ENCODE assay signal across 19 cellular contexts in the genomic region with DNA sequence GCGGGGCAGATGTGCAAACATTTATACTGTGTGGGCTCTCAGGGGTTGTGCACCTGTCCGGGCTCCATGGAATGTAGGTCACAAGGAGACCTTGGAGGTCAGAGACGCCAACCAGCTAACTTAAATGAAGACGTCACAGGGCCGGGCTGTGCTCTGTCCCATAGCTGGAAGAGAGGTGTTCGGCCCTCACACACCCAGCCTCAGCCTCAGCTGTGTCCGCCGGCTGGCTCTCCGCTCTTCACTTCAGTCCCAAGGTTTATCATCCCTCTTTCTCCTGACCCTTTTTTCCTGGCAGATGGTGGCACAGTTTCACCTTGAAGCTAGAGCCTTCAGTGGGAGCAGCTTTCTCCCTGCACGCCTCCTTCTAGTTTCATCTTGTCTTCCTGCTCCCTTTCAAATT. TPM values are rescaled to one million over a fixed set of nuclear protein-coding genes. Genes with fewer than 3 reads are reported as not detected.
A peak's percentile ranks its signal among the peaks of the same experiment; 100 is the strongest.
DNase-seq lines count a peak whose midpoint lies in the region; ATAC-seq and TF ChIP-seq lines count a peak whose summit lies in the region.
"Had no signal": no experiment of that assay in that cellular context is flagged by ENCODE, and none has a peak within 500 bp of the region (broad histone marks: within the 10 kb centered on the region; RNA-seq: fewer than 3 reads in every experiment).

No MANE protein-coding gene starts in this region.

- H3K36me3 ChIP-seq in H7 (replicated peaks; ENCODE audit: control insufficient read depth, insufficient read depth, low read length) (no peaks in the 10 kb centered on the region), transverse colon (no peaks in the 10 kb centered on the region)

- H3K4me3 ChIP-seq in H7 (ENCODE audit: insufficient read depth, low read depth, low read length) (no peak overlapping the region), transverse colon (no peak overlapping the region)
- H3K4me3 ChIP-seq: GM12878, GM23248 had no signal

- TF ChIP-seq CTCF in CD14-positive monocyte (IDR thresholded peaks at IDR 0.05): no peak
- TF ChIP-seq CTCF in glutamatergic neuron (IDR thresholded peaks at IDR 0.05; ENCODE audit: partially characterized antibody, unreplicated experiment): no peak
- no peak for TF ChIP-seq CTCF in osteocyte (IDR thresholded peaks at IDR 0.05)
- no peak for TF ChIP-seq CTCF in transverse colon (IDR thresholded peaks at IDR 0.05)

- no peak for TF ChIP-seq POLR2A in transverse colon (IDR thresholded peaks at IDR 0.05)
- TF ChIP-seq POLR2A in erythroblast (IDR thresholded peaks at IDR 0.05; ENCODE audit: low read length): no peak

- H3K4me1 Mint-ChIP-seq in CD14-positive monocyte: no peaks in the 10 kb centered on the region
- peaks cover 44% of the 10 kb centered on the region for H3K4me1 Mint-ChIP-seq in glutamatergic neuron (ENCODE audit: low read depth, unreplicated experiment)
- H3K4me1 Mint-ChIP-seq in osteocyte (ENCODE audit: unreplicated experiment): no peaks in the 10 kb centered on the region
- H3K4me1 Mint-ChIP-seq: CD4-positive, alpha-beta memory T cell had no signal

- peak; percentile 11 for DNase-seq in CD14-positive monocyte (ENCODE audit: low spot score)
- DNase-seq in H7: peak; percentile 24
- DNase-seq in glutamatergic neuron: peak; percentile 18
- peak; percentile 75 for DNase-seq in osteocyte (ENCODE audit: extremely low spot score, unreplicated experiment)
- no peak for DNase-seq in transverse colon
- DNase-seq in cerebellar nuclear complex (lab: John Stamatoyannopoulos, UW): no peak
- no peak for DNase-seq in erythroblast (lab: John Stamatoyannopoulos, UW)
- DNase-seq: CD4-positive, alpha-beta memory T cell; DMS79; GM23248; KBM-7; MV-4-11; NCI-H1417 treated with DMSO at 0.1 percent for 48 hours; NCI-H1930; NCI-H526 treated with DMSO at 0.1 percent for 48 hours; NK-92 treated with Interleukin-12 subunit alpha and Interleukin-12 subunit beta, amount 100 ng/mL, for 24 hours had no signal

- H3K27me3 Mint-ChIP-seq in CD14-positive monocyte (ENCODE audit: low read depth in 3 of 3) (peaks cover 22 to 34% (median 24%) of the 10 kb centered on the region in 3 donors), glutamatergic neuron (ENCODE audit: unreplicated experiment) (peaks cover 29% of the 10 kb centered on the region), osteocyte (ENCODE audit: unreplicated experiment) (peaks cover 61% of the 10 kb centered on the region)

- ATAC-seq in GM21515 (IDR thresholded peaks at IDR 0.05; ENCODE audit: unreplicated experiment): no peak
- ATAC-seq: GM12878 had no signal

- H3K9me3 ChIP-seq in transverse colon: no peaks in the 10 kb centered on the region

- no peak for TF ChIP-seq EP300 in transverse colon (IDR thresholded peaks at IDR 0.05; ENCODE audit: low read depth)

- in situ Hi-C loops in transverse colon (cut with MboI; ENCODE audit: low pct_ligation_motif_present in 1 of 4, low pct_unique_long_range_greater_than_20kb in 1 of 4, low sequenced_read_pairs in 3 of 4): no loop called here

- H3K9me3 Mint-ChIP-seq in CD14-positive monocyte: peaks cover 5 to 13% (median 6%) of the 10 kb centered on the region in 7 donors
- H3K9me3 Mint-ChIP-seq in glutamatergic neuron (ENCODE audit: unreplicated experiment): peaks cover 15% of the 10 kb centered on the region
- no peaks in the 10 kb centered on the region for H3K9me3 Mint-ChIP-seq in osteocyte (ENCODE audit: unreplicated experiment)

- H3K27ac Mint-ChIP-seq in CD14-positive monocyte: no peak overlapping the region
- H3K27ac Mint-ChIP-seq in glutamatergic neuron (ENCODE audit: unreplicated experiment): no peak overlapping the region
- no peak overlapping the region for H3K27ac Mint-ChIP-seq in osteocyte (ENCODE audit: unreplicated experiment)

- no peak overlapping the region for H3K27ac ChIP-seq in transverse colon
- H3K27ac ChIP-seq: GM23248 had no signal

- H3K27me3 ChIP-seq in H7 (ENCODE audit: control insufficient read depth, insufficient read depth, low read length): peaks cover 8% of the 10 kb centered on the region
- peaks cover 39% of the 10 kb centered on the region for H3K27me3 ChIP-seq in transverse colon

- H3K4me3 Mint-ChIP-seq in CD14-positive monocyte (no peak overlapping the region), glutamatergic neuron (ENCODE audit: unreplicated experiment) (peak overlapping the region; percentile 4), osteocyte (ENCODE audit: unreplicated experiment) (no peak overlapping the region)
- H3K4me3 Mint-ChIP-seq: CD4-positive, alpha-beta memory T cell had no signal

- WGBS in transverse colon (ENCODE audit: low coverage in 1 of 2), 2 donors: 87% methylated on average over 10 of the region's 10 CpGs; no CpG with 5 or more reads in 1 of the 2 donors

- H3K4me1 ChIP-seq in transverse colon: no peaks in the 10 kb centered on the region

- intact Hi-C loops in CD14-positive monocyte (cut with micrococcal nuclease): no loop called here
- intact Hi-C loops in transverse colon (cut with DNase I; ENCODE audit: low total_unique reads): no loop called here

- H3K36me3 Mint-ChIP-seq in CD14-positive monocyte (no peaks in the 10 kb centered on the region), glutamatergic neuron (ENCODE audit: unreplicated experiment) (no peaks in the 10 kb centered on the region), osteocyte (ENCODE audit: unreplicated experiment) (no peaks in the 10 kb centered on the region)
- H3K36me3 Mint-ChIP-seq: CD4-positive, alpha-beta memory T cell had no signal

RNA-seq across cellular contexts. Expression of gene RBFOX3, which starts 6.0 kb away (rescaled TPM):
- polyA plus RNA-seq in CD14-positive monocyte: not detected
- total RNA-seq in H7 (2014; rRNA removed; shearing (Covaris generic)): 3.5 and 13.4 TPM in 2 replicates
- total RNA-seq in glutamatergic neuron (ENCODE audit: unreplicated experiment): 110 TPM
- not detected in 2 replicates for total RNA-seq in osteocyte
- total RNA-seq in transverse colon: 10 to 100 TPM in 2 of 4 donors, 1 to 10 TPM in 2; 3.4 to 54.6 (median 7.3) TPM
- total RNA-seq: CD4-positive, alpha-beta memory T cell; GM12878; GM23248; OCI-LY7 had no signal
- polyA plus RNA-seq: GM23248 had no signal

Comparison
In these comparisons a context has a peak if more than half of its experiments do, and no peak if none do; other contexts are left out.
1. DNase-seq: peak in CD14-positive monocyte (single experiment), H7 (single experiment), glutamatergic neuron (single experiment) and osteocyte (single experiment); none in transverse colon (single experiment), cerebellar nuclear complex (0 of 2) and erythroblast (0 of 2).